1 cellular context compared by ENCODE assay signal in genomic region chr6:31776961-31777666, GRCh38.
TF ChIP-seq lines count a peak whose summit lies in the region.

Gene VWA7, minus strand, starts transcription at chr6:31777328. Its CDS starts 549 bp downstream, at chr6:31776779.

TF ChIP-seq in K562, 482 proteins besides CTCF, POLR2A, EP300 and RAD21 (continued from another document and continues in another):
- TF ChIP-seq POLR2G (IDR thresholded peaks at IDR 0.05; ENCODE audit: low read depth, low read length) (peak; percentile 84), PCBP1 (IDR thresholded peaks at IDR 0.05; ENCODE audit: low read depth, low read length, poor library complexity, severe bottlenecking) (peak; percentile 96), YY1 (IDR thresholded peaks at IDR 0.05; ENCODE audit: borderline replicate concordance in 1 of 3, control insufficient read depth in 1 of 3, extremely low read depth in 1 of 3, insufficient read depth in 3 of 3, insufficient read length in 1 of 3, insufficient replicate concordance in 2 of 3, low read depth in 1 of 3, low read length in 2 of 3) (peak in 1 of 3 experiments; percentile 68), SMARCA4 (IDR thresholded peaks at IDR 0.05) (peak; percentile 97), C11orf30 (IDR thresholded peaks at IDR 0.05; ENCODE audit: low read depth) (no peak), ZBTB9 (CRISPR knock-in tag; IDR thresholded peaks at IDR 0.05) (peak; percentile 95), MYC (IDR thresholded peaks at IDR 0.05; ENCODE audit: low read depth, low read length) (peak; percentile 86), MYC (CRISPR knock-in tag; IDR thresholded peaks at IDR 0.05; ENCODE audit: borderline replicate concordance, low read depth) (peak; percentile 78; the same call in 1 of the 2 replicates), HMGN3 (IDR thresholded peaks at IDR 0.05; ENCODE audit: borderline replicate concordance, extremely low read depth, insufficient read length, low read depth, low read length) (peak; percentile 100), ZNF778 (CRISPR knock-in tag; IDR thresholded peaks at IDR 0.05) (no peak), ARID4B (CRISPR knock-in tag; IDR thresholded peaks at IDR 0.05) (peak; percentile 89), CHD7 (IDR thresholded peaks at IDR 0.05; ENCODE audit: low read depth, low read length) (peak; percentile 10), KDM1A (IDR thresholded peaks at IDR 0.05) (no peak), ZBTB11 (CRISPR knock-in tag; IDR thresholded peaks at IDR 0.05) (peak in 1 of 3 experiments; percentile 66; a peak in 1 of 6 replicates), RFX1 (IDR thresholded peaks at IDR 0.05) (no peak), ZBTB1 (CRISPR knock-in tag; IDR thresholded peaks at IDR 0.05; ENCODE audit: borderline replicate concordance, low read depth) (peak; percentile 57; the same call in 1 of the 2 replicates), TAF1 (IDR thresholded peaks at IDR 0.05; ENCODE audit: control insufficient read depth, extremely low read depth, insufficient read depth, low read length, severe bottlenecking) (peak; percentile 87), CTBP1 (IDR thresholded peaks at IDR 0.05; ENCODE audit: borderline replicate concordance) (peak; percentile 99), MAFG (tag; conservative IDR thresholded peaks at IDR 0.05) (peak; percentile 91), RFX5 (IDR thresholded peaks at IDR 0.05; ENCODE audit: low read depth, low read length) (peak; percentile 9; the same call in 1 of the 2 replicates), L3MBTL2 (IDR thresholded peaks at IDR 0.05) (peak; percentile 80), RHOXF2B (CRISPR knock-in tag; conservative IDR thresholded peaks at IDR 0.05) (no peak), ZBED1 (IDR thresholded peaks at IDR 0.05) (peak; percentile 92), FOXJ3 (CRISPR knock-in tag; IDR thresholded peaks at IDR 0.05) (no peak), NFATC3 (IDR thresholded peaks at IDR 0.05) (no peak), TFE3 (CRISPR knock-in tag; IDR thresholded peaks at IDR 0.05) (no peak), ELF4 (CRISPR knock-in tag; IDR thresholded peaks at IDR 0.05) (peak; percentile 73; the same call in 1 of the 2 replicates), MEF2D (tag; conservative IDR thresholded peaks at IDR 0.05; ENCODE audit: low read depth) (peak; percentile 98), HMBOX1 (IDR thresholded peaks at IDR 0.05) (peak; percentile 83; the same call in 1 of the 2 replicates), TFAM (CRISPR knock-in tag; conservative IDR thresholded peaks at IDR 0.05) (no peak), USF2 (CRISPR knock-in tag; IDR thresholded peaks at IDR 0.05) (no peak; the same call in 1 of the 2 replicates), POLR2B (IDR thresholded peaks at IDR 0.05; ENCODE audit: low read depth, partially characterized antibody) (peak; percentile 83), ZC3H4 (CRISPR knock-in tag; IDR thresholded peaks at IDR 0.05; ENCODE audit: borderline replicate concordance) (no peak)
